ENCODE assay signal across 19 cellular contexts in genomic region chr6:56875961-56876360, GRCh38.
DNase-seq lines count a peak whose midpoint lies in the region; ATAC-seq and TF ChIP-seq lines count a peak whose summit lies in the region.
"Had no signal": no experiment of that assay in that cellular context is flagged by ENCODE, and none has a peak within 500 bp of the region (broad histone marks: within the 10 kb centered on the region; RNA-seq: fewer than 3 reads in every experiment).

No MANE protein-coding gene starts in this region.

- H3K4me3 Mint-ChIP-seq in WTC11 = no peak overlapping the region
- H3K4me3 Mint-ChIP-seq: CD4-positive, alpha-beta memory T cell had no signal

- peaks cover 5% of the 10 kb centered on the region for H3K9me3 Mint-ChIP-seq in WTC11
- H3K9me3 Mint-ChIP-seq: CD4-positive, alpha-beta memory T cell had no signal

- H3K27me3 ChIP-seq in right lobe of liver = no peaks in the 10 kb centered on the region
- H3K27me3 ChIP-seq: BE2C, SJSA1 had no signal

- no peaks in the 10 kb centered on the region for H3K36me3 ChIP-seq in right lobe of liver
- H3K36me3 ChIP-seq: BE2C, HAP-1, SJSA1 had no signal

- CTCF ChIA-PET in WTC11 (lab: Charles Lee) = no interaction called here

- 65% methylated on average over 5 of the region's 5 CpGs for WGBS in right lobe of liver (ENCODE audit: insufficient coverage, low coverage, low lambda C conversion rate, missing lambda C conversion rate)

- POLR2A ChIA-PET in WTC11 (lab: Charles Lee) = no interaction called here

- intact Hi-C loops in right lobe of liver (cut with DNase I) = no loop called here

- DNase-seq in AG20443 (ENCODE audit: low spot score) (peak; percentile 56), HuH-7 (ENCODE audit: low spot score) (peak; percentile 10), WTC11 (ENCODE audit: low spot score) (no peak), right lobe of liver (no peak), NCI-H187 (lab: John Stamatoyannopoulos, UW) (no peak)
- no peak for DNase-seq in stimulated activated CD4-positive, alpha-beta T cell treated with anti-CD3 and anti-CD28 coated beads, Interleukin-4, amount 100 ng/mL, for 4 hours
- DNase-seq: BE2C; CD4-positive, alpha-beta memory T cell; Karpas-422; MV-4-11; NCI-H1417 treated with DMSO at 0.1 percent for 48 hours; NCI-H2029 treated with DMSO at 0.1 percent for 48 hours; NCI-H510A treated with DMSO at 0.1 percent for 48 hours; RPMI8226; SW 1271 had no signal

- H3K4me3 ChIP-seq in right lobe of liver = no peak overlapping the region
- H3K4me3 ChIP-seq: HAP-1, SJSA1 had no signal

- no peaks in the 10 kb centered on the region for H3K27me3 Mint-ChIP-seq in WTC11 (ENCODE audit: low read depth)
- H3K27me3 Mint-ChIP-seq: CD4-positive, alpha-beta memory T cell had no signal

- peaks cover 0 to 5% (median 0%) of the 10 kb centered on the region in 4 donors for H3K4me1 ChIP-seq in right lobe of liver
- H3K4me1 ChIP-seq: BE2C, HAP-1, SJSA1 had no signal

- no peak overlapping the region for H3K27ac ChIP-seq in right lobe of liver
- H3K27ac ChIP-seq: SJSA1 had no signal

- no peak for TF ChIP-seq CTCF in WTC11 (IDR thresholded peaks at IDR 0.05)
- no peak for TF ChIP-seq CTCF in right lobe of liver (IDR thresholded peaks at IDR 0.05)

- H3K9me3 ChIP-seq in right lobe of liver = no peaks in the 10 kb centered on the region
- H3K9me3 ChIP-seq: BE2C, HAP-1, SJSA1 had no signal

- ATAC-seq in WTC11 (no peak), right lobe of liver (peak in 3 of 4 donors; percentile 26 to 96 (median 57)), HG03378 (IDR thresholded peaks at IDR 0.05; ENCODE audit: unreplicated experiment) (no peak), GM21528 (IDR thresholded peaks at IDR 0.05; ENCODE audit: low FRiP score, unreplicated experiment) (no peak)

- no peak overlapping the region for H3K27ac Mint-ChIP-seq in WTC11
- H3K27ac Mint-ChIP-seq: CD4-positive, alpha-beta memory T cell had no signal

- no peaks in the 10 kb centered on the region for H3K36me3 Mint-ChIP-seq in WTC11
- H3K36me3 Mint-ChIP-seq: CD4-positive, alpha-beta memory T cell had no signal

- H3K4me1 Mint-ChIP-seq in WTC11 = no peaks in the 10 kb centered on the region
- H3K4me1 Mint-ChIP-seq: CD4-positive, alpha-beta memory T cell had no signal

- TF ChIP-seq POLR2A in right lobe of liver (IDR thresholded peaks at IDR 0.05) = no peak

TF ChIP-seq in WTC11, 78 proteins besides CTCF, POLR2A, EP300 and RAD21:
- peak; percentile 42; the same call in 1 of the 2 replicates for TF ChIP-seq GABPB1 (CRISPR knock-in tag; IDR thresholded peaks at IDR 0.05)
- TF ChIP-seq ZNF121 (CRISPR knock-in tag; IDR thresholded peaks at IDR 0.05) = no peak
TF ChIP-seq in WTC11: peak in this region for 1.

Comparison
In these comparisons a context has a peak if more than half of its experiments do, and no peak if none do; other contexts are left out.
1. DNase-seq: peak in AG20443 (single experiment) and HuH-7 (single experiment); none in WTC11 (single experiment), right lobe of liver (0 of 3), NCI-H187 (0 of 2) and stimulated activated CD4-positive, alpha-beta T cell treated with anti-CD3 and anti-CD28 coated beads, Interleukin-4, amount 100 ng/mL, for 4 hours (0 of 2).
2. ATAC-seq: peak in right lobe of liver (3 of 4); none in WTC11 (single experiment), HG03378 (single experiment) and GM21528 (single experiment).